In the genomic region with DNA sequence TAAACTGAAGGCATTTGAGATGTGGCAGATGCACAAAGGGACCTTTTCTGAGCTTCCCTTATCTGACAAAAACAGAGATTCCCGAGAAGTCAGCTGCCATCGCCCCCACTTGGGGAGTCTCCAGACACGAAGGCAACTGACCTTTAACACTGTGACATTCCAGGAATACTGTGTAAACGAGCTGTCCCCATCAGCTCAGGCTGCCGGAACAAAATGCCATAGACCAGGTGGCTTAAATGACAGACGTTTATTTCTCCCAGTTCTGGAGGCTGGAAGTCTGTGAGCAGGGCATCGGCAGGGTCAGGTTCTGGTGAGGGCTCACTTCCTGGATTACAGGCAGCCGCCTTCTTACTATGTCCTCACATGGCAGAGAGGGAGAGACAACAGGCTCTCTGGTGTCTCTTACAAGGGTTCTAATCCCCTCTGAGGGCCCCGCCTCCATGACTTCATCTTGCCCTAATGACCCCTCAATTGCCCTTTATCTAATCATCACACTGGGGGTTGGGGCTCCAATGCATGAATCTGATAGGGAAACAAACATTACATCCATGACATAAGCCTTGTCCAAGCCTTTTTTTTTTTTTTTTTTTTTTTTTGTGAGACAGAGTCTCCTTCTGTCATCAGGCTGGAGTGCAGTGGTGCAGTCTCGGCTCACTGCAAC, we compare ENCODE assay signal across 1 cellular context.
A peak's percentile ranks its signal among the peaks of the same experiment; 100 is the strongest.
TF ChIP-seq lines count a peak whose summit lies in the region.

No MANE protein-coding gene starts in this region.

TF ChIP-seq in HEK293, 187 proteins besides CTCF, POLR2A, EP300 and RAD21 (continued from another document):
- TF ChIP-seq, protein P1, sequence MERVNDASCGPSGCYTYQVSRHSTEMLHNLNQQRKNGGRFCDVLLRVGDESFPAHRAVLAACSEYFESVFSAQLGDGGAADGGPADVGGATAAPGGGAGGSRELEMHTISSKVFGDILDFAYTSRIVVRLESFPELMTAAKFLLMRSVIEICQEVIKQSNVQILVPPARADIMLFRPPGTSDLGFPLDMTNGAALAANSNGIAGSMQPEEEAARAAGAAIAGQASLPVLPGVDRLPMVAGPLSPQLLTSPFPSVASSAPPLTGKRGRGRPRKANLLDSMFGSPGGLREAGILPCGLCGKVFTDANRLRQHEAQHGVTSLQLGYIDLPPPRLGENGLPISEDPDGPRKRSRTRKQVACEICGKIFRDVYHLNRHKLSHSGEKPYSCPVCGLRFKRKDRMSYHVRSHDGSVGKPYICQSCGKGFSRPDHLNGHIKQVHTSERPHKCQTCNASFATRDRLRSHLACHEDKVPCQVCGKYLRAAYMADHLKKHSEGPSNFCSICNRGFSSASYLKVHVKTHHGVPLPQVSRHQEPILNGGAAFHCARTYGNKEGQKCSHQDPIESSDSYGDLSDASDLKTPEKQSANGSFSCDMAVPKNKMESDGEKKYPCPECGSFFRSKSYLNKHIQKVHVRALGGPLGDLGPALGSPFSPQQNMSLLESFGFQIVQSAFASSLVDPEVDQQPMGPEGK (tag by site-specific recombination; IDR thresholded peaks at IDR 0.05): peak; percentile 51; the same call in 1 of the 2 replicates
- no peak for TF ChIP-seq ZNF433 (tag by site-specific recombination; IDR thresholded peaks at IDR 0.05; ENCODE audit: low read depth)
- peak; percentile 67 for TF ChIP-seq ZNF843 (tag by site-specific recombination; IDR thresholded peaks at IDR 0.05)
- TF ChIP-seq ZIC2 (tag by site-specific recombination; IDR thresholded peaks at IDR 0.05): peak; percentile 64
- TF ChIP-seq ZNF248 (tag by site-specific recombination; IDR thresholded peaks at IDR 0.05): no peak
